ENCODE assay signal across 9 cellular contexts in genomic region chr2:1730047-1730937, GRCh38. TPM values are rescaled to one million over a fixed set of nuclear protein-coding genes. Genes with fewer than 3 reads are reported as not detected.
DNase-seq lines count a peak whose midpoint lies in the region; ATAC-seq, FAIRE-seq and TF ChIP-seq lines count a peak whose summit lies in the region.
"Had no signal": no experiment of that assay in that cellular context is flagged by ENCODE, and none has a peak within 500 bp of the region (broad histone marks: within the 10 kb centered on the region; RNA-seq: fewer than 3 reads in every experiment).

No MANE protein-coding gene starts in this region.

- peak overlapping the region; percentile 72 for H3K4me2 ChIP-seq in GM23248 (ENCODE audit: unreplicated experiment)

- H3K4me1 Mint-ChIP-seq in CD8-positive, alpha-beta memory T cell = peaks cover 0 to 1% (median 0%) of the 10 kb centered on the region in 3 donors
- H3K4me1 Mint-ChIP-seq: activated B cell treated with CpG ODN at 0.5 μM for 24 hours had no signal

- H3K79me2 ChIP-seq in GM23248 (ENCODE audit: insufficient read depth) = peaks cover 67% of the 10 kb centered on the region

- H3K4me3 ChIP-seq in GM23248 (peak overlapping the region; percentile 39; the same call in 1 of the 2 replicates), adrenal gland (no peak overlapping the region), left ventricle myocardium inferior (peak overlapping the region; percentile 25), rectal smooth muscle tissue (ENCODE audit: low read length) (peak overlapping the region; percentile 5)
- no peak overlapping the region for H3K4me3 ChIP-seq in CD8-positive, alpha-beta memory T cell (ENCODE audit: low read length)

- H3F3A ChIP-seq in GM23248 (ENCODE audit: insufficient read depth) = peaks cover 63% of the 10 kb centered on the region

- no peaks in the 10 kb centered on the region for H3K9me2 ChIP-seq in GM23248 (ENCODE audit: insufficient read depth)

- no peaks in the 10 kb centered on the region for H3K9me3 ChIP-seq in GM23248 (ENCODE audit: low read depth)
- no peaks in the 10 kb centered on the region for H3K9me3 ChIP-seq in adrenal gland (replicated peaks in 1 of 3)
- H3K9me3 ChIP-seq in left ventricle myocardium inferior (replicated peaks) = peaks cover 5% of the 10 kb centered on the region
- no peaks in the 10 kb centered on the region for H3K9me3 ChIP-seq in CD8-positive, alpha-beta memory T cell (ENCODE audit: low read length)

- H2AFZ ChIP-seq in GM23248 = no peak overlapping the region

- POLR2A ChIA-PET in CD8-positive, alpha-beta memory T cell (lab: Charles Lee) = no interaction called here

- 43 to 48% methylated on average over 10 of the region's 10 CpGs for WGBS in GM23248 (ENCODE audit: low coverage in 1 of 2, low lambda C conversion rate in 2 of 2, missing lambda C conversion rate in 2 of 2), 2 experiments
- 60 to 71% (median 64%) methylated on average over 9 to 10 of the region's 10 CpGs for WGBS in adrenal gland, 4 donors

- in situ Hi-C loops in GM23248 (cut with MboI) = no loop called here

- H3K36me3 ChIP-seq in GM23248 (ENCODE audit: low read depth) (no peaks in the 10 kb centered on the region), adrenal gland (replicated peaks in 1 of 2) (no peaks in the 10 kb centered on the region), left ventricle myocardium inferior (no peaks in the 10 kb centered on the region), rectal smooth muscle tissue (ENCODE audit: control insufficient read depth, insufficient read depth, low read length) (no peaks in the 10 kb centered on the region)
- H3K36me3 ChIP-seq in CD8-positive, alpha-beta memory T cell (ENCODE audit: insufficient read depth, low read length) = no peaks in the 10 kb centered on the region

- TF ChIP-seq CTCF in adrenal gland (IDR thresholded peaks at IDR 0.05) (no peak), left ventricle myocardium inferior (IDR thresholded peaks at IDR 0.05; ENCODE audit: borderline replicate concordance) (no peak)

- no peaks in the 10 kb centered on the region for H3K27me3 Mint-ChIP-seq in CD8-positive, alpha-beta memory T cell
- H3K27me3 Mint-ChIP-seq: activated B cell treated with CpG ODN at 0.5 μM for 24 hours had no signal

- no peaks in the 10 kb centered on the region for H3K36me3 Mint-ChIP-seq in CD8-positive, alpha-beta memory T cell

- H4K20me1 ChIP-seq in GM23248 (ENCODE audit: insufficient read depth) = no peaks in the 10 kb centered on the region

- peaks cover 0 to 5% (median 1%) of the 10 kb centered on the region in 5 donors for H3K9me3 Mint-ChIP-seq in CD8-positive, alpha-beta memory T cell
- H3K9me3 Mint-ChIP-seq: activated B cell treated with CpG ODN at 0.5 μM for 24 hours had no signal

- H3K9ac ChIP-seq in GM23248 (peak overlapping the region; percentile 72), rectal smooth muscle tissue (ENCODE audit: low read length) (no peak overlapping the region)

- ATAC-seq in GM18907 (IDR thresholded peaks at IDR 0.05; ENCODE audit: unreplicated experiment) = no peak

- no peak for FAIRE-seq in frontal cortex (lab: Jason Lieb, UNC)

- H3K27me3 ChIP-seq in GM23248 (replicated peaks; ENCODE audit: insufficient read depth) (no peaks in the 10 kb centered on the region), adrenal gland (no peaks in the 10 kb centered on the region), left ventricle myocardium inferior (ENCODE audit: low read depth) (no peaks in the 10 kb centered on the region), rectal smooth muscle tissue (ENCODE audit: control insufficient read depth, insufficient read depth, low read length) (no peaks in the 10 kb centered on the region)
- H3K27me3 ChIP-seq in CD8-positive, alpha-beta memory T cell (ENCODE audit: insufficient read depth, low read length, poor library complexity, severe bottlenecking) = no peaks in the 10 kb centered on the region

- DNase-seq in GM23248 (peak; percentile 88), adrenal gland (peak in 1 of 7 donors; percentile 19), left ventricle myocardium inferior (peak; percentile 18), frontal cortex (ENCODE audit: low spot score in 2 of 2) (no peak), CD1c-positive myeloid dendritic cell (ENCODE audit: extremely low spot score) (no peak)
- DNase-seq in CD8-positive, alpha-beta memory T cell = no peak
- DNase-seq: activated B cell treated with CpG ODN at 0.5 μM for 24 hours had no signal

- intact Hi-C loops in adrenal gland (cut with DNase I) (no loop called here), left ventricle myocardium inferior (cut with micrococcal nuclease) (no loop called here)

- no peak overlapping the region for H3K4me3 Mint-ChIP-seq in CD8-positive, alpha-beta memory T cell
- H3K4me3 Mint-ChIP-seq: activated B cell treated with CpG ODN at 0.5 μM for 24 hours had no signal

- peak overlapping the region in 1 of 8 donors; percentile 5 for H3K27ac Mint-ChIP-seq in CD8-positive, alpha-beta memory T cell
- H3K27ac Mint-ChIP-seq: activated B cell treated with CpG ODN at 0.5 μM for 24 hours had no signal

- CTCF ChIA-PET in CD8-positive, alpha-beta memory T cell (lab: Charles Lee) = no interaction called here

- H3K27ac ChIP-seq in GM23248 (peak overlapping the region; percentile 93), adrenal gland (peak overlapping the region in 3 of 5 donors; percentile 55 to 86 (median 70)), left ventricle myocardium inferior (replicated peaks) (peak overlapping the region; percentile 83), rectal smooth muscle tissue (ENCODE audit: low read depth, low read length) (peak overlapping the region; percentile 93)
- no peak overlapping the region for H3K27ac ChIP-seq in CD8-positive, alpha-beta memory T cell (ENCODE audit: low read depth, low read length)

- H3K4me1 ChIP-seq in GM23248 (ENCODE audit: insufficient read depth) = peaks cover 43% of the 10 kb centered on the region
- peaks cover 0 to 13% of the 10 kb centered on the region in 2 donors for H3K4me1 ChIP-seq in adrenal gland (replicated peaks in 1 of 2)
- H3K4me1 ChIP-seq in left ventricle myocardium inferior = peaks cover 66% of the 10 kb centered on the region
- H3K4me1 ChIP-seq in rectal smooth muscle tissue (ENCODE audit: control insufficient read depth, insufficient read depth, low read length) = peaks cover 43% of the 10 kb centered on the region
- H3K4me1 ChIP-seq in CD8-positive, alpha-beta memory T cell (ENCODE audit: insufficient read depth, low read length) = no peaks in the 10 kb centered on the region

- no peak for TF ChIP-seq POLR2A in adrenal gland (IDR thresholded peaks at IDR 0.05)

RNA-seq across cellular contexts. Expression of gene PXDN, which starts 14.0 kb away (rescaled TPM):
- 263 and 291 TPM in 2 replicates for total RNA-seq in GM23248 (2014; rRNA removed; shearing (Covaris generic))
- polyA plus RNA-seq in GM23248 (2016; fragmentation: Nextera tagmentation; extraction: Ambion mirVana) (222 and 235 TPM in 2 replicates), adrenal gland (10 to 100 TPM in 1 of 3 donors, 1 to 10 TPM in 2; 8.5 to 10.7 (median 9.2) TPM)
- total RNA-seq in adrenal gland (10 to 100 TPM; 16.9 to 39.5 (median 28.6) TPM), left ventricle myocardium inferior (15.7 TPM), frontal cortex (21.6 TPM)
- under 1 TPM; 0.39 to 1.00 TPM for total RNA-seq in CD8-positive, alpha-beta memory T cell
- 3.3 TPM for polyA plus RNA-seq in CD8-positive, alpha-beta memory T cell

Comparison
In these comparisons a context has a peak if more than half of its experiments do, and no peak if none do; other contexts are left out.
1. DNase-seq: peak in GM23248 (single experiment) and left ventricle myocardium inferior (single experiment); none in frontal cortex (0 of 2), CD1c-positive myeloid dendritic cell (single experiment) and CD8-positive, alpha-beta memory T cell (0 of 5).
2. H3K4me3 ChIP-seq: peak in GM23248 (single experiment), left ventricle myocardium inferior (single experiment) and rectal smooth muscle tissue (single experiment); none in adrenal gland (0 of 4) and CD8-positive, alpha-beta memory T cell (single experiment).